ENCODE assay signal across 23 cellular contexts in genomic region chr11:115078461-115079438, GRCh38.
A peak's percentile ranks its signal among the peaks of the same experiment; 100 is the strongest.
DNase-seq lines count a peak whose midpoint lies in the region; ATAC-seq lines count a peak whose summit lies in the region.
"Had no signal": no experiment of that assay in that cellular context is flagged by ENCODE, and none has a peak within 500 bp of the region (broad histone marks: within the 10 kb centered on the region; RNA-seq: fewer than 3 reads in every experiment).

No MANE protein-coding gene starts in this region.

- no peaks in the 10 kb centered on the region for H3K36me3 ChIP-seq in naive thymus-derived CD4-positive, alpha-beta T cell (ENCODE audit: control insufficient read depth in 2 of 3, insufficient read depth in 3 of 3, low read length in 3 of 3)
- H3K36me3 ChIP-seq: HAP-1, neutrophil, prostate gland, tibial nerve had no signal

- H3K4me3 Mint-ChIP-seq in activated CD8-positive, alpha-beta memory T cell treated with anti-CD3 and anti-CD28 coated beads, Interleukin-2, amount 10 ng/mL, durations not matched to agents 7 days and 5 days: no peak overlapping the region
- H3K4me3 Mint-ChIP-seq in naive thymus-derived CD4-positive, alpha-beta T cell: no peak overlapping the region
- H3K4me3 Mint-ChIP-seq: activated CD4-positive, alpha-beta T cell treated with anti-CD3 and anti-CD28 coated beads for 36 hours; CD8-positive, alpha-beta T cell; stimulated activated naive CD8-positive, alpha-beta T cell treated with anti-CD3 and anti-CD28 coated beads, Interleukin-15, amount 100 ng/mL, for 72 hours had no signal

- POLR2A ChIA-PET in naive thymus-derived CD4-positive, alpha-beta T cell (lab: Charles Lee): no interaction called here

- ATAC-seq in activated CD8-positive, alpha-beta memory T cell treated with anti-CD3 and anti-CD28 coated beads, Interleukin-2, amount 10 ng/mL, durations not matched to agents 7 days and 5 days: no peak
- ATAC-seq in naive thymus-derived CD4-positive, alpha-beta T cell: no peak
- ATAC-seq: activated CD4-positive, alpha-beta T cell treated with anti-CD3 and anti-CD28 coated beads for 36 hours; body of pancreas; CD8-positive, alpha-beta T cell; stimulated activated naive CD8-positive, alpha-beta T cell treated with anti-CD3 and anti-CD28 coated beads, Interleukin-15, amount 100 ng/mL, for 72 hours had no signal

- no peak overlapping the region for H3K27ac ChIP-seq in naive thymus-derived CD4-positive, alpha-beta T cell (ENCODE audit: low read depth, low read length)
- H3K27ac ChIP-seq: 22Rv1, body of pancreas, epithelial cell of prostate, KMS-11, neutrophil, prostate gland, tibial nerve had no signal

- DNase-seq in DMS 273 (lab: John Stamatoyannopoulos, UW; ENCODE audit: unreplicated experiment) (peak; percentile 2), DMS 273 treated with DMSO at 0.1 percent for 48 hours (lab: John Stamatoyannopoulos, UW) (no peak), NCI-H1105 treated with DMSO at 0.1 percent for 48 hours (lab: John Stamatoyannopoulos, UW) (peak; percentile 88), NCI-H345 (lab: John Stamatoyannopoulos, UW) (peak; percentile 54), left kidney (ENCODE audit: low read depth, low spot score) (peak; percentile 54), ACHN (no peak)
- no peak for DNase-seq in activated CD8-positive, alpha-beta memory T cell treated with anti-CD3 and anti-CD28 coated beads, Interleukin-2, amount 10 ng/mL, durations not matched to agents 7 days and 5 days
- no peak for DNase-seq in naive thymus-derived CD4-positive, alpha-beta T cell
- DNase-seq: activated CD4-positive, alpha-beta T cell treated with anti-CD3 and anti-CD28 coated beads for 36 hours; activated naive CD4-positive, alpha-beta T cell; activated T-cell treated with anti-CD3 and anti-CD28 coated beads, Interleukin-2, amount 50 U/mL, for 48 hours; AML-193; CD8-positive, alpha-beta T cell; kidney glomerular epithelial cell; stimulated activated naive CD8-positive, alpha-beta T cell treated with anti-CD3 and anti-CD28 coated beads, Interleukin-15, amount 100 ng/mL, for 72 hours had no signal

- no peaks in the 10 kb centered on the region for H3K4me1 Mint-ChIP-seq in activated CD8-positive, alpha-beta memory T cell treated with anti-CD3 and anti-CD28 coated beads, Interleukin-2, amount 10 ng/mL, durations not matched to agents 7 days and 5 days
- H3K4me1 Mint-ChIP-seq in naive thymus-derived CD4-positive, alpha-beta T cell: no peaks in the 10 kb centered on the region
- H3K4me1 Mint-ChIP-seq: activated CD4-positive, alpha-beta T cell treated with anti-CD3 and anti-CD28 coated beads for 36 hours; stimulated activated naive CD8-positive, alpha-beta T cell treated with anti-CD3 and anti-CD28 coated beads, Interleukin-15, amount 100 ng/mL, for 72 hours had no signal

- no peaks in the 10 kb centered on the region for H3K27me3 Mint-ChIP-seq in activated CD8-positive, alpha-beta memory T cell treated with anti-CD3 and anti-CD28 coated beads, Interleukin-2, amount 10 ng/mL, durations not matched to agents 7 days and 5 days
- peaks cover 0 to 19% (median 5%) of the 10 kb centered on the region in 5 donors for H3K27me3 Mint-ChIP-seq in naive thymus-derived CD4-positive, alpha-beta T cell
- H3K27me3 Mint-ChIP-seq: activated CD4-positive, alpha-beta T cell treated with anti-CD3 and anti-CD28 coated beads for 36 hours had no signal

- H3K9me3 ChIP-seq in naive thymus-derived CD4-positive, alpha-beta T cell (ENCODE audit: control insufficient read depth in 2 of 3, low read length in 3 of 3): no peaks in the 10 kb centered on the region
- H3K9me3 ChIP-seq: body of pancreas, HAP-1, neutrophil, prostate gland, tibial nerve had no signal

- no peaks in the 10 kb centered on the region for H3K9me3 Mint-ChIP-seq in activated CD8-positive, alpha-beta memory T cell treated with anti-CD3 and anti-CD28 coated beads, Interleukin-2, amount 10 ng/mL, durations not matched to agents 7 days and 5 days (ENCODE audit: low read depth)
- H3K9me3 Mint-ChIP-seq in naive thymus-derived CD4-positive, alpha-beta T cell: peaks cover 0 to 8% (median 0%) of the 10 kb centered on the region in 11 donors
- H3K9me3 Mint-ChIP-seq: CD8-positive, alpha-beta T cell; stimulated activated naive CD8-positive, alpha-beta T cell treated with anti-CD3 and anti-CD28 coated beads, Interleukin-15, amount 100 ng/mL, for 72 hours had no signal

- CTCF ChIA-PET in activated CD8-positive, alpha-beta memory T cell treated with anti-CD3 and anti-CD28 coated beads, Interleukin-2, amount 10 ng/mL, durations not matched to agents 7 days and 5 days (lab: Charles Lee): no interaction called here
- CTCF ChIA-PET in naive thymus-derived CD4-positive, alpha-beta T cell (lab: Charles Lee): no interaction called here

- no peak overlapping the region for H3K4me3 ChIP-seq in naive thymus-derived CD4-positive, alpha-beta T cell (ENCODE audit: low read length)
- H3K4me3 ChIP-seq: body of pancreas, HAP-1, prostate gland, tibial nerve had no signal

- no peaks in the 10 kb centered on the region for H3K4me1 ChIP-seq in naive thymus-derived CD4-positive, alpha-beta T cell (ENCODE audit: control insufficient read depth in 2 of 2, insufficient read depth in 2 of 2, low read length in 2 of 2)
- H3K4me1 ChIP-seq: body of pancreas, HAP-1, prostate gland, tibial nerve had no signal

- no peaks in the 10 kb centered on the region for H3K27me3 ChIP-seq in naive thymus-derived CD4-positive, alpha-beta T cell (ENCODE audit: control insufficient read depth in 2 of 2, insufficient read depth in 2 of 2, low read length in 2 of 2)
- H3K27me3 ChIP-seq: body of pancreas, neutrophil, tibial nerve had no signal

- intact Hi-C loops in naive thymus-derived CD4-positive, alpha-beta T cell (cut with micrococcal nuclease): no loop called here

- in situ Hi-C loops in ACHN (cut with HindIII; ENCODE audit: low pct_ligation_motif_present, low pct_unique_long_range_greater_than_20kb, low sequenced_read_pairs): no loop called here

- no peaks in the 10 kb centered on the region for H3K36me3 Mint-ChIP-seq in activated CD8-positive, alpha-beta memory T cell treated with anti-CD3 and anti-CD28 coated beads, Interleukin-2, amount 10 ng/mL, durations not matched to agents 7 days and 5 days
- H3K36me3 Mint-ChIP-seq in naive thymus-derived CD4-positive, alpha-beta T cell: no peaks in the 10 kb centered on the region
- H3K36me3 Mint-ChIP-seq: CD8-positive, alpha-beta T cell had no signal

- no peak overlapping the region for H3K27ac Mint-ChIP-seq in activated CD8-positive, alpha-beta memory T cell treated with anti-CD3 and anti-CD28 coated beads, Interleukin-2, amount 10 ng/mL, durations not matched to agents 7 days and 5 days
- no peak overlapping the region for H3K27ac Mint-ChIP-seq in naive thymus-derived CD4-positive, alpha-beta T cell
- H3K27ac Mint-ChIP-seq: activated CD4-positive, alpha-beta T cell treated with anti-CD3 and anti-CD28 coated beads for 36 hours; CD8-positive, alpha-beta T cell had no signal

Comparison
In these comparisons a context has a peak if more than half of its experiments do, and no peak if none do; other contexts are left out.
1. DNase-seq: peak in DMS 273 (single experiment), NCI-H1105 treated with DMSO at 0.1 percent for 48 hours (single experiment), NCI-H345 (single experiment) and left kidney (single experiment); none in DMS 273 treated with DMSO at 0.1 percent for 48 hours (single experiment), activated CD8-positive, alpha-beta memory T cell treated with anti-CD3 and anti-CD28 coated beads, Interleukin-2, amount 10 ng/mL, durations not matched to agents 7 days and 5 days (single experiment), naive thymus-derived CD4-positive, alpha-beta T cell (0 of 9) and ACHN (single experiment).